ENCODE assay signal across 16 cellular contexts in the genomic region with DNA sequence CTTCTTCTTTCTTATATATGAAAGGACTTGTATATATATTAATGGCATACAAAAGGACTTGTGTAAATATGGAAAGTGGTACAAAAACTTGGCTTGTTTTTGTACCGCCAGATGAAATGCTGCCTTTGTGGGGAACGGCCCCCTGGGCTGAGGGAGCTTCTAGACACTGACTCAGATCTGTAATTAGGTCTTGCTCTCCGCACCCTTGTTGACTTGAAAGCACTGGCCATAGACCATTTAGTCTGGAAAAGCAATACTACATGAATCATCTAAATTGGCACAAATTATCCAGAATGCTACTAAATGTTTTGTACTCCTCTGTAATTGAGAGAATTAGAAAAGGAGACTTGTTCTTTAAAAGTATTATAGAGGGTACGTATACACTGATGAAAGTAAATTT.
DNase-seq lines count a peak whose midpoint lies in the region; TF ChIP-seq lines count a peak whose summit lies in the region.
"Had no signal": no experiment of that assay in that cellular context is flagged by ENCODE, and none has a peak within 500 bp of the region (broad histone marks: within the 10 kb centered on the region; RNA-seq: fewer than 3 reads in every experiment).

No MANE protein-coding gene starts in this region.

- no TSS peak for BruUV-seq in MCF 10A (replicated peaks; lab: Mats Ljungman, UMichigan)
- no TSS peak for BruUV-seq in mammary epithelial cell (replicated peaks; lab: Mats Ljungman, UMichigan)

- no peaks in the 10 kb centered on the region for H3K4me1 Mint-ChIP-seq in MCF 10A (ENCODE audit: insufficient read depth, unreplicated experiment)

- no peaks in the 10 kb centered on the region for H3K4me1 ChIP-seq in mammary epithelial cell (ENCODE audit: insufficient read depth, low read length)
- H3K4me1 ChIP-seq in OCI-LY3 (ENCODE audit: low read length): peaks cover 36% of the 10 kb centered on the region

- DNase-seq in MCF 10A (ENCODE audit: unreplicated experiment): peak; percentile 18
- no peak for DNase-seq in mammary epithelial cell
- peak; percentile 79 for DNase-seq in fibroblast of mammary gland (ENCODE audit: low read depth)
- peak; percentile 63 for DNase-seq in stromal cell of bone marrow (ENCODE audit: low read depth)
- no peak for DNase-seq in NCI-H226
- DNase-seq in activated effector memory CD4-positive, alpha-beta T cell treated with anti-CD3 and anti-CD28 coated beads, Interleukin-2, amount 50 U/mL, for 16 hours: no peak
- no peak for DNase-seq in foreskin fibroblast
- DNase-seq: ACHN; amniotic stem cell; HCEC 1CT; naive thymus-derived CD4-positive, alpha-beta T cell; NCI-H524 treated with DMSO at 0.1 percent for 48 hours; upper lobe of right lung had no signal

- H3K27me3 Mint-ChIP-seq in MCF 10A (ENCODE audit: insufficient read depth, unreplicated experiment): no peaks in the 10 kb centered on the region
- H3K27me3 Mint-ChIP-seq: naive thymus-derived CD4-positive, alpha-beta T cell had no signal

- no peaks in the 10 kb centered on the region for H3K27me3 ChIP-seq in mammary epithelial cell (ENCODE audit: insufficient read depth, low read length)
- no peaks in the 10 kb centered on the region for H3K27me3 ChIP-seq in OCI-LY3 (ENCODE audit: low read depth, low read length)
- H3K27me3 ChIP-seq: upper lobe of right lung had no signal

- no peak overlapping the region for H3K4me3 Mint-ChIP-seq in MCF 10A (ENCODE audit: unreplicated experiment)
- H3K4me3 Mint-ChIP-seq: naive thymus-derived CD4-positive, alpha-beta T cell had no signal

- intact Hi-C loops in MCF 10A (cut with micrococcal nuclease): no loop called here
- intact Hi-C loops in mammary epithelial cell (cut with micrococcal nuclease): no loop called here

- in situ Hi-C loops in mammary epithelial cell (cut with MboI; ENCODE audit: low sequenced_read_pairs in 2 of 2): no loop called here

- dilution Hi-C loops in mammary epithelial cell (cut with HindIII; ENCODE audit: low sequenced_read_pairs): no loop called here

- H4K20me1 ChIP-seq in mammary epithelial cell (ENCODE audit: insufficient read depth, low read length) (no peaks in the 10 kb centered on the region), OCI-LY3 (ENCODE audit: insufficient read depth, low read length) (no peaks in the 10 kb centered on the region)

- H3K79me2 ChIP-seq in mammary epithelial cell (ENCODE audit: insufficient read depth, low read length) (peaks cover 16% of the 10 kb centered on the region), OCI-LY3 (ENCODE audit: low read length) (no peaks in the 10 kb centered on the region; the same call in 1 of the 2 replicates)

- POLR2A ChIA-PET in MCF 10A (lab: Yijun Ruan, JAX): no interaction called here

- H3K27ac ChIP-seq in mammary epithelial cell (ENCODE audit: insufficient read depth, low read depth, low read length) (no peak overlapping the region), OCI-LY3 (ENCODE audit: low read length) (peak overlapping the region; percentile 87)
- H3K27ac ChIP-seq: upper lobe of right lung, VCaP had no signal

- H3K9me3 ChIP-seq in mammary epithelial cell (replicated peaks; ENCODE audit: insufficient read depth, low read length) (no peaks in the 10 kb centered on the region), OCI-LY3 (ENCODE audit: insufficient read depth, low read length) (no peaks in the 10 kb centered on the region)
- H3K9me3 ChIP-seq: upper lobe of right lung had no signal

- peaks cover 13% of the 10 kb centered on the region for H3K36me3 Mint-ChIP-seq in MCF 10A (ENCODE audit: insufficient read depth, unreplicated experiment)

- H2AFZ ChIP-seq in mammary epithelial cell (ENCODE audit: low read depth, low read length) (no peak overlapping the region), OCI-LY3 (ENCODE audit: low read depth, low read length) (no peak overlapping the region)

- WGBS in mammary epithelial cell (ENCODE audit: low coverage, missing lambda C conversion rate): 96% methylated on average over 4 of the region's 4 CpGs

- H3K4me3 ChIP-seq in mammary epithelial cell (replicated peaks in 1 of 3; ENCODE audit: insufficient read depth in 1 of 3, low read depth in 2 of 3, low read length in 3 of 3): no peak overlapping the region
- peak overlapping the region; percentile 69 for H3K4me3 ChIP-seq in OCI-LY3 (ENCODE audit: low read length)
- H3K4me3 ChIP-seq in fibroblast of mammary gland (ENCODE audit: control insufficient read depth, low read depth, low read length): no peak overlapping the region
- no peak overlapping the region for H3K4me3 ChIP-seq in foreskin fibroblast (ENCODE audit: low read depth in 1 of 2, low read length in 2 of 2)
- H3K4me3 ChIP-seq: skin epidermis, upper lobe of right lung had no signal

- H3K9ac ChIP-seq in mammary epithelial cell (ENCODE audit: insufficient read depth, low read length): no peak overlapping the region
- peak overlapping the region; percentile 77 for H3K9ac ChIP-seq in OCI-LY3 (ENCODE audit: low read length)

- CTCF ChIA-PET in MCF 10A (lab: Yijun Ruan, JAX): no interaction called here
- CTCF ChIA-PET in mammary epithelial cell (lab: Charles Lee; ENCODE audit: low non-redundant PET): no interaction called here

- no peak overlapping the region for H3K4me2 ChIP-seq in mammary epithelial cell (ENCODE audit: insufficient read depth, low read depth, low read length)
- peak overlapping the region; percentile 93 for H3K4me2 ChIP-seq in OCI-LY3 (ENCODE audit: low read length)

- H3K9me3 Mint-ChIP-seq in MCF 10A (ENCODE audit: unreplicated experiment): no peaks in the 10 kb centered on the region
- H3K9me3 Mint-ChIP-seq: naive thymus-derived CD4-positive, alpha-beta T cell had no signal

- no peaks in the 10 kb centered on the region for H3K36me3 ChIP-seq in mammary epithelial cell (ENCODE audit: insufficient read depth, low read length)
- peaks cover 6% of the 10 kb centered on the region for H3K36me3 ChIP-seq in OCI-LY3 (replicated peaks; ENCODE audit: low read depth, low read length)
- H3K36me3 ChIP-seq: upper lobe of right lung had no signal

- no peak for TF ChIP-seq CTCF in MCF 10A (IDR thresholded peaks at IDR 0.05; ENCODE audit: unreplicated experiment)
- no peak for TF ChIP-seq CTCF in mammary epithelial cell (conservative IDR thresholded peaks at IDR 0.05 in 1 of 2, IDR thresholded peaks at IDR 0.05 in 1 of 2; ENCODE audit: extremely low read depth in 1 of 2, insufficient read depth in 1 of 2, low read depth in 1 of 2, low read length in 2 of 2)
- TF ChIP-seq CTCF in OCI-LY3 (IDR thresholded peaks at IDR 0.05; ENCODE audit: low read depth, low read length): no peak
- no peak for TF ChIP-seq CTCF in fibroblast of mammary gland (conservative IDR thresholded peaks at IDR 0.05; ENCODE audit: control insufficient read depth, insufficient read depth, low read depth, low read length)
- TF ChIP-seq CTCF in foreskin fibroblast (IDR thresholded peaks at IDR 0.05; ENCODE audit: low read depth, low read length): no peak

- no peak overlapping the region for H3K27ac Mint-ChIP-seq in MCF 10A (ENCODE audit: low read depth, unreplicated experiment)
- H3K27ac Mint-ChIP-seq: naive thymus-derived CD4-positive, alpha-beta T cell had no signal

Comparison
In these comparisons a context has a peak if more than half of its experiments do, and no peak if none do; other contexts are left out.
1. DNase-seq: peak in MCF 10A (single experiment), fibroblast of mammary gland (single experiment) and stromal cell of bone marrow (single experiment); none in mammary epithelial cell (single experiment), NCI-H226 (single experiment), activated effector memory CD4-positive, alpha-beta T cell treated with anti-CD3 and anti-CD28 coated beads, Interleukin-2, amount 50 U/mL, for 16 hours (single experiment) and foreskin fibroblast (0 of 2).